ENCODE assay signal across 23 cellular contexts in genomic region chr11:7057641-7058040, GRCh38. TPM values are rescaled to one million over a fixed set of nuclear protein-coding genes. Genes with fewer than 3 reads are reported as not detected.
"Had no signal": no experiment of that assay in that cellular context is flagged by ENCODE, and none has a peak within 500 bp of the region (broad histone marks: within the 10 kb centered on the region; RNA-seq: fewer than 3 reads in every experiment).

No MANE protein-coding gene starts in this region.

- H3K4me1 ChIP-seq: gastrocnemius medialis, pancreas, thyroid gland had no signal

- H3K9me3 ChIP-seq: gastrocnemius medialis, heart left ventricle, left ventricle myocardium inferior, pancreas, thyroid gland had no signal

- H3K4me1 Mint-ChIP-seq: activated naive CD8-positive, alpha-beta T cell treated with anti-CD3 and anti-CD28 coated beads, Interleukin-2, amount 10 ng/mL, durations not matched to agents 7 days and 5 days; brain; naive thymus-derived CD8-positive, alpha-beta T cell had no signal

- H3K4me3 ChIP-seq: dorsolateral prefrontal cortex, gastrocnemius medialis, heart left ventricle, left ventricle myocardium inferior, pancreas, thyroid gland had no signal

- DNase-seq: activated CD4-positive, alpha-beta T cell treated with anti-CD3 and anti-CD28 coated beads for 1 hour; activated CD4-positive, alpha-beta T cell treated with anti-CD3 and anti-CD28 coated beads, Interleukin-2, amount 50 U/mL, for 4 hours; activated naive CD8-positive, alpha-beta T cell treated with anti-CD3 and anti-CD28 coated beads, Interleukin-2, amount 10 ng/mL, durations not matched to agents 7 days and 5 days; caudate nucleus; dorsolateral prefrontal cortex; gastrocnemius medialis; heart left ventricle; left ventricle myocardium inferior; mesendoderm; naive thymus-derived CD8-positive, alpha-beta T cell; pancreas; stimulated activated naive CD4-positive, alpha-beta T cell treated with Interleukin-2 at 50 U/mL for 16 hours; SW 1271; T-helper 2 cell; thyroid gland; WERI-Rb-1 had no signal

- H3K36me3 ChIP-seq: gastrocnemius medialis, heart left ventricle, left ventricle myocardium inferior, pancreas, thyroid gland, WERI-Rb-1 had no signal

- H3K4me3 Mint-ChIP-seq: activated naive CD8-positive, alpha-beta T cell treated with anti-CD3 and anti-CD28 coated beads, Interleukin-2, amount 10 ng/mL, durations not matched to agents 7 days and 5 days; activated T-helper 1 cell treated with anti-CD3 and anti-CD28 coated beads, Interleukin-12 subunit alpha, Interleukin-12 subunit beta, Interleukin-2, Interleukin-4 antibody, amounts not matched to agents 30 ng/mL and 10 ng/mL and 1 ng/mL, durations not matched to agents 14 hours and 24 hours and 36 hours; brain; naive thymus-derived CD8-positive, alpha-beta T cell had no signal

- H3K9me3 Mint-ChIP-seq: activated naive CD8-positive, alpha-beta T cell treated with anti-CD3 and anti-CD28 coated beads, Interleukin-2, amount 10 ng/mL, durations not matched to agents 7 days and 5 days; activated T-helper 1 cell treated with anti-CD3 and anti-CD28 coated beads, Interleukin-12 subunit alpha, Interleukin-12 subunit beta, Interleukin-2, Interleukin-4 antibody, amounts not matched to agents 30 ng/mL and 10 ng/mL and 1 ng/mL, durations not matched to agents 14 hours and 24 hours and 36 hours; brain; naive thymus-derived CD8-positive, alpha-beta T cell had no signal

- H3K27me3 ChIP-seq: gastrocnemius medialis, heart left ventricle, pancreas, thyroid gland had no signal

- H3K27ac Mint-ChIP-seq: activated naive CD8-positive, alpha-beta T cell treated with anti-CD3 and anti-CD28 coated beads, Interleukin-2, amount 10 ng/mL, durations not matched to agents 7 days and 5 days; activated T-helper 1 cell treated with anti-CD3 and anti-CD28 coated beads, Interleukin-12 subunit alpha, Interleukin-12 subunit beta, Interleukin-2, Interleukin-4 antibody, amounts not matched to agents 30 ng/mL and 10 ng/mL and 1 ng/mL, durations not matched to agents 14 hours and 24 hours and 36 hours; brain; naive thymus-derived CD8-positive, alpha-beta T cell had no signal

- H3K36me3 Mint-ChIP-seq: activated naive CD8-positive, alpha-beta T cell treated with anti-CD3 and anti-CD28 coated beads, Interleukin-2, amount 10 ng/mL, durations not matched to agents 7 days and 5 days; brain; naive thymus-derived CD8-positive, alpha-beta T cell had no signal

- H3K27ac ChIP-seq: epithelial cell of prostate, gastrocnemius medialis, left ventricle myocardium inferior, pancreas, thyroid gland, WERI-Rb-1 had no signal

RNA-seq across cellular contexts. Expression of gene RBMXL2, which starts 31.2 kb away (rescaled TPM):
- total RNA-seq: activated CD8-positive, alpha-beta memory T cell treated with anti-CD3 and anti-CD28 coated beads for 36 hours; activated naive CD8-positive, alpha-beta T cell treated with anti-CD3 and anti-CD28 coated beads, Interleukin-2, amount 10 ng/mL, durations not matched to agents 7 days and 5 days; activated T-helper 1 cell treated with anti-CD3 and anti-CD28 coated beads, Interleukin-12 subunit alpha, Interleukin-12 subunit beta, Interleukin-2, Interleukin-4 antibody, amounts not matched to agents 30 ng/mL and 10 ng/mL and 1 ng/mL, durations not matched to agents 14 hours and 24 hours and 36 hours; gastrocnemius medialis; heart left ventricle; left ventricle myocardium inferior; naive thymus-derived CD8-positive, alpha-beta T cell; pancreas; renal cortical epithelial cell; subcutaneous adipose tissue had no signal
- polyA plus RNA-seq: heart left ventricle; naive thymus-derived CD8-positive, alpha-beta T cell; pancreas had no signal

RNA-seq across cellular contexts. Expression of gene NLRP14, which starts 37.4 kb away (rescaled TPM):
- total RNA-seq: activated CD8-positive, alpha-beta memory T cell treated with anti-CD3 and anti-CD28 coated beads for 36 hours; activated naive CD8-positive, alpha-beta T cell treated with anti-CD3 and anti-CD28 coated beads, Interleukin-2, amount 10 ng/mL, durations not matched to agents 7 days and 5 days; gastrocnemius medialis; heart left ventricle; kidney epithelial cell; left ventricle myocardium inferior; naive thymus-derived CD8-positive, alpha-beta T cell had no signal
- polyA plus RNA-seq: heart left ventricle; naive thymus-derived CD8-positive, alpha-beta T cell had no signal

RNA-seq across cellular contexts. Expression of gene ZNF214, which starts 37.5 kb away (rescaled TPM):
- total RNA-seq: activated CD8-positive, alpha-beta memory T cell treated with anti-CD3 and anti-CD28 coated beads for 36 hours; activated naive CD8-positive, alpha-beta T cell treated with anti-CD3 and anti-CD28 coated beads, Interleukin-2, amount 10 ng/mL, durations not matched to agents 7 days and 5 days; activated T-helper 1 cell treated with anti-CD3 and anti-CD28 coated beads, Interleukin-12 subunit alpha, Interleukin-12 subunit beta, Interleukin-2, Interleukin-4 antibody, amounts not matched to agents 30 ng/mL and 10 ng/mL and 1 ng/mL, durations not matched to agents 14 hours and 24 hours and 36 hours; naive thymus-derived CD8-positive, alpha-beta T cell had no signal
- polyA plus RNA-seq: naive thymus-derived CD8-positive, alpha-beta T cell had no signal
